1 cellular context compared by ENCODE assay signal in the genomic region with DNA sequence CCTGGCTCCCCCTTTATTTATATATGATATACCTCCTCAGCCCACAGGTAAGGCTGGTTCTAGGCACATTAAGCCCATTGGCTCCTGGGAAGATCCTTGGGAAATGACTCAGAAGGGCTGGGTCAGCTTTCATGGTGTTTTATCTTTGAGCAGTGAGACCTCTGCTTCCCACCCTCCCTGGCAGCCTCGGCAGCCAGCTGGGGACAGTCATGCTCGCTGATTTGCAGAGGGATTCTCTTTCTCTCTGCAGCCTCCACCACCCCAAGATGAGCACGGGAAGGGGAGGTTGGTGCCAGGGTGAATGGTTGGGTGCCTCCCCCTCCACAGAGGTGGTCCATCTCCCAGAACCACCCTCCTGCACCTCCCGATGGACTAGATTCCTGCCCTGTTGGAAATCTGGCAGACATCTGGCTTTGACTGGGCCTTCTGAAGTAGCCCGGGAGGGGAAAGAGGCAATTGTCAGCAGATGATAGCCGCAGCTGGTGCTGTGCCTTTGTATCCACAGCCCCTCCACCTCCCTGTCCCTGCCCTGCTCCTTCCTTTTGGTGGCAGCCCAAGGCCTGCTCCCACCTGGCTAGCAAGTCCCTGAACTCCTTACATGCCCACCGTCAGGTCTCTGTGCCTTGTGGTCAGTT.
TF ChIP-seq lines count a peak whose summit lies in the region.

No MANE protein-coding gene starts in this region.

TF ChIP-seq in GM23338, 12 proteins besides CTCF, POLR2A, EP300 and RAD21 (continued from another document):
- TF ChIP-seq, protein P1, sequence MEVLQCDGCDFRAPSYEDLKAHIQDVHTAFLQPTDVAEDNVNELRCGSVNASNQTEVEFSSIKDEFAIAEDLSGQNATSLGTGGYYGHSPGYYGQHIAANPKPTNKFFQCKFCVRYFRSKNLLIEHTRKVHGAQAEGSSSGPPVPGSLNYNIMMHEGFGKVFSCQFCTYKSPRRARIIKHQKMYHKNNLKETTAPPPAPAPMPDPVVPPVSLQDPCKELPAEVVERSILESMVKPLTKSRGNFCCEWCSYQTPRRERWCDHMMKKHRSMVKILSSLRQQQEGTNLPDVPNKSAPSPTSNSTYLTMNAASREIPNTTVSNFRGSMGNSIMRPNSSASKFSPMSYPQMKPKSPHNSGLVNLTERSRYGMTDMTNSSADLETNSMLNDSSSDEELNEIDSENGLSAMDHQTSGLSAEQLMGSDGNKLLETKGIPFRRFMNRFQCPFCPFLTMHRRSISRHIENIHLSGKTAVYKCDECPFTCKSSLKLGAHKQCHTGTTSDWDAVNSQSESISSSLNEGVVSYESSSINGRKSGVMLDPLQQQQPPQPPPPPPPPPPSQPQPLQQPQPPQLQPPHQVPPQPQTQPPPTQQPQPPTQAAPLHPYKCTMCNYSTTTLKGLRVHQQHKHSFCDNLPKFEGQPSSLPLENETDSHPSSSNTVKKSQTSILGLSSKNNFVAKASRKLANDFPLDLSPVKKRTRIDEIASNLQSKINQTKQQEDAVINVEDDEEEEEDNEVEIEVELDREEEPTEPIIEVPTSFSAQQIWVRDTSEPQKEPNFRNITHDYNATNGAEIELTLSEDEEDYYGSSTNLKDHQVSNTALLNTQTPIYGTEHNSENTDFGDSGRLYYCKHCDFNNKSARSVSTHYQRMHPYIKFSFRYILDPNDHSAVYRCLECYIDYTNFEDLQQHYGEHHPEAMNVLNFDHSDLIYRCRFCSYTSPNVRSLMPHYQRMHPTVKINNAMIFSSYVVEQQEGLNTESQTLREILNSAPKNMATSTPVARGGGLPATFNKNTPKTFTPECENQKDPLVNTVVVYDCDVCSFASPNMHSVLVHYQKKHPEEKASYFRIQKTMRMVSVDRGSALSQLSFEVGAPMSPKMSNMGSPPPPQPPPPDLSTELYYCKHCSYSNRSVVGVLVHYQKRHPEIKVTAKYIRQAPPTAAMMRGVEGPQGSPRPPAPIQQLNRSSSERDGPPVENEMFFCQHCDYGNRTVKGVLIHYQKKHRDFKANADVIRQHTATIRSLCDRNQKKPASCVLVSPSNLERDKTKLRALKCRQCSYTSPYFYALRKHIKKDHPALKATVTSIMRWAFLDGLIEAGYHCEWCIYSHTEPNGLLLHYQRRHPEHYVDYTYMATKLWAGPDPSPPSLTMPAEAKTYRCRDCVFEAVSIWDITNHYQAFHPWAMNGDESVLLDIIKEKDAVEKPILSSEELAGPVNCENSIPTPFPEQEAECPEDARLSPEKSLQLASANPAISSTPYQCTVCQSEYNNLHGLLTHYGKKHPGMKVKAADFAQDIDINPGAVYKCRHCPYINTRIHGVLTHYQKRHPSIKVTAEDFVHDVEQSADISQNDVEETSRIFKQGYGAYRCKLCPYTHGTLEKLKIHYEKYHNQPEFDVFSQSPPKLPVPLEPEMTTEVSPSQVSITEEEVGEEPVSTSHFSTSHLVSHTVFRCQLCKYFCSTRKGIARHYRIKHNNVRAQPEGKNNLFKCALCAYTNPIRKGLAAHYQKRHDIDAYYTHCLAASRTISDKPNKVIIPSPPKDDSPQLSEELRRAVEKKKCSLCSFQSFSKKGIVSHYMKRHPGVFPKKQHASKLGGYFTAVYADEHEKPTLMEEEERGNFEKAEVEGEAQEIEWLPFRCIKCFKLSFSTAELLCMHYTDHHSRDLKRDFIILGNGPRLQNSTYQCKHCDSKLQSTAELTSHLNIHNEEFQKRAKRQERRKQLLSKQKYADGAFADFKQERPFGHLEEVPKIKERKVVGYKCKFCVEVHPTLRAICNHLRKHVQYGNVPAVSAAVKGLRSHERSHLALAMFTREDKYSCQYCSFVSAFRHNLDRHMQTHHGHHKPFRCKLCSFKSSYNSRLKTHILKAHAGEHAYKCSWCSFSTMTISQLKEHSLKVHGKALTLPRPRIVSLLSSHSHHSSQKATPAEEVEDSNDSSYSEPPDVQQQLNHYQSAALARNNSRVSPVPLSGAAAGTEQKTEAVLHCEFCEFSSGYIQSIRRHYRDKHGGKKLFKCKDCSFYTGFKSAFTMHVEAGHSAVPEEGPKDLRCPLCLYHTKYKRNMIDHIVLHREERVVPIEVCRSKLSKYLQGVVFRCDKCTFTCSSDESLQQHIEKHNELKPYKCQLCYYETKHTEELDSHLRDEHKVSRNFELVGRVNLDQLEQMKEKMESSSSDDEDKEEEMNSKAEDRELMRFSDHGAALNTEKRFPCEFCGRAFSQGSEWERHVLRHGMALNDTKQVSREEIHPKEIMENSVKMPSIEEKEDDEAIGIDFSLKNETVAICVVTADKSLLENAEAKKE (CRISPR knock-in tag; IDR thresholded peaks at IDR 0.05) = no peak
- TF ChIP-seq EZH2 (IDR thresholded peaks at IDR 0.05; ENCODE audit: low read depth, unreplicated experiment) (no peak), NANOG (IDR thresholded peaks at IDR 0.05; ENCODE audit: borderline replicate concordance) (no peak), ZNF114 (CRISPR knock-in tag; IDR thresholded peaks at IDR 0.05) (no peak), ZNF331 (CRISPR knock-in tag; IDR thresholded peaks at IDR 0.05; ENCODE audit: low read depth) (no peak), POLR2AphosphoS5 (IDR thresholded peaks at IDR 0.05; ENCODE audit: low read depth) (no peak), JUNB (IDR thresholded peaks at IDR 0.05; ENCODE audit: unreplicated experiment) (no peak), STAT1 (IDR thresholded peaks at IDR 0.05; ENCODE audit: unreplicated experiment) (no peak), EZH2phosphoT487 (IDR thresholded peaks at IDR 0.05; ENCODE audit: unreplicated experiment) (no peak), CREB1 (CRISPR knock-in tag; IDR thresholded peaks at IDR 0.05; ENCODE audit: low read depth) (no peak)
- TF ChIP-seq, protein P2, sequence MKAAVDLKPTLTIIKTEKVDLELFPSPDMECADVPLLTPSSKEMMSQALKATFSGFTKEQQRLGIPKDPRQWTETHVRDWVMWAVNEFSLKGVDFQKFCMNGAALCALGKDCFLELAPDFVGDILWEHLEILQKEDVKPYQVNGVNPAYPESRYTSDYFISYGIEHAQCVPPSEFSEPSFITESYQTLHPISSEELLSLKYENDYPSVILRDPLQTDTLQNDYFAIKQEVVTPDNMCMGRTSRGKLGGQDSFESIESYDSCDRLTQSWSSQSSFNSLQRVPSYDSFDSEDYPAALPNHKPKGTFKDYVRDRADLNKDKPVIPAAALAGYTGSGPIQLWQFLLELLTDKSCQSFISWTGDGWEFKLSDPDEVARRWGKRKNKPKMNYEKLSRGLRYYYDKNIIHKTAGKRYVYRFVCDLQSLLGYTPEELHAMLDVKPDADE (IDR thresholded peaks at IDR 0.05) = no peak
